In the genomic region with DNA sequence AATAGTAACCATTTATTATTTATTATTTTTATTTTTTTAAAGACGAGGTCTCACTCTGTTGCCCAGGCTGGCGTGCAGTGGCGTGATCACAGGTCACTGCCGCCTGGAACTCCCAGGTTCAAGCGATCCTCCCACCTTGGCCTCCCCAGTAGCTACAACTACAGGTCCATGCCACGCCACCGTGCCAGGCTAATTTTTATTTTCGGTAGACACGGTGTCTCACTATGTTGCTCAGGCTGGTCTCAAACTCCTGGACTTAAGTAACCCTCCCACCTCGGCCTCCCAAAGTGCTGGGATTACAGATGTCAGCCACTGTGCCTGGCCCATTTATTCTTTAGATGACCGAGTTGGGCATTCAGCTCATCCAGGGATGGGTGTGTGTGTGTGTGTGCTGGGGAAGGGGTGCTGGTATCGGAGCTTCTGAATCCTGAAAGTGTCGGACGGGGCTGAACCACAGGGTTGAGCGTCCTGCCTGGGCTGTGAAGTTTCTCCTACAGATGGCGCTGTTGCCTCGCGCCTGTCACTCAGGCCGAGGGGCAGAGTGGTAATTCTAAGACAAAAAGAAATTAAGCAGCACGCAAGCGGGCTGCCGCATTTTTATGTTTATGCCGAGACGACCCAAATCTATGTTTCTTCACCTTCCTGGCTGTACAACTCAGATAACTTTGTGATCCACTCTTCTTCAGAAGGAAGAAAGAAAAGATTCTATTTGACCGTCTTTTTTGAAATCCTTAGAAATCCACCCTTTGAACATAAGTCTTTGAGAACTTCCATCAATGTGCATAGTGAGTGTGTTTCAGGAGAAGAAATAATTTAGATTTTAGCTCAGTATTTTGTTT, we compare ENCODE assay signal across 8 cellular contexts.
A peak's percentile ranks its signal among the peaks of the same experiment; 100 is the strongest.
DNase-seq lines count a peak whose midpoint lies in the region; ATAC-seq and TF ChIP-seq lines count a peak whose summit lies in the region.

No MANE protein-coding gene starts in this region.

- H3K27ac ChIP-seq in H9 (ENCODE audit: insufficient read length, low read depth, low read length) (no peak overlapping the region), lung (ENCODE audit: low read depth in 1 of 2, low read length in 1 of 2) (no peak overlapping the region)

- no peak overlapping the region for H2BK5ac ChIP-seq in H9 (ENCODE audit: insufficient read length, low read length)

- no peaks in the 10 kb centered on the region for H3K9me3 ChIP-seq in H9 (ENCODE audit: control insufficient read depth, low read depth, low read length)
- no peaks in the 10 kb centered on the region for H3K9me3 ChIP-seq in lung (ENCODE audit: control insufficient read depth in 2 of 2, insufficient read depth in 1 of 2, low read length in 1 of 2)

- no peak overlapping the region for H2AFZ ChIP-seq in H9 (ENCODE audit: low read length)

- no peak overlapping the region for H2AK5ac ChIP-seq in H9 (ENCODE audit: insufficient read length, low read length)

- no peaks in the 10 kb centered on the region for H3K36me3 Mint-ChIP-seq in H9 (ENCODE audit: insufficient read depth in 1 of 3, low read depth in 3 of 3)

- peaks cover 24% of the 10 kb centered on the region for H3K27me3 Mint-ChIP-seq in H9 (ENCODE audit: low read depth)

- H4K5ac ChIP-seq in H9 (ENCODE audit: insufficient read length, low read depth, low read length) = no peak overlapping the region

- no peak overlapping the region for H3K23ac ChIP-seq in H9 (ENCODE audit: insufficient read length, low read depth, low read length)

- no peak overlapping the region for H3K4ac ChIP-seq in H9 (ENCODE audit: low read depth, low read length)

- H3K18ac ChIP-seq in H9 (ENCODE audit: insufficient read length, low read depth, low read length) = no peak overlapping the region

- no peaks in the 10 kb centered on the region; the same call in 1 of the 2 replicates for H3K4me1 ChIP-seq in H9 (ENCODE audit: insufficient read depth, low read length)
- peaks cover 0 to 3% of the 10 kb centered on the region in 2 donors for H3K4me1 ChIP-seq in lung (ENCODE audit: control insufficient read depth in 2 of 2, insufficient read depth in 2 of 2, low read length in 2 of 2)

- H2BK12ac ChIP-seq in H9 (ENCODE audit: insufficient read length, low read depth, low read length) = no peak overlapping the region

- H2BK20ac ChIP-seq in H9 (ENCODE audit: low read depth, low read length, poor library complexity, severe bottlenecking) = no peak overlapping the region

- no peaks in the 10 kb centered on the region for H3K79me2 ChIP-seq in H9 (ENCODE audit: insufficient read depth, low read length)

- peaks cover 3% of the 10 kb centered on the region for H3K23me2 ChIP-seq in H9 (ENCODE audit: insufficient read length, low read depth, low read length, poor library complexity, severe bottlenecking)

- no peaks in the 10 kb centered on the region for H3K79me1 ChIP-seq in H9 (ENCODE audit: insufficient read depth, low read depth, low read length, poor library complexity, severe bottlenecking)

- H3K56ac ChIP-seq in H9 (ENCODE audit: insufficient read length, low read depth, low read length) = no peak overlapping the region

- DNase-seq in D341Med (ENCODE audit: low spot score) = peak; percentile 83
- DNase-seq in H9 = peak; percentile 78
- DNase-seq in NCI-H2227 treated with DMSO at 0.1 percent for 48 hours (lab: John Stamatoyannopoulos, UW) = peak; percentile 49
- peak; percentile 13 to 29 for DNase-seq in activated CD4-positive, alpha-beta T cell treated with anti-CD3 and anti-CD28 coated beads, Interleukin-2, amount 50 U/mL, for 24 hours (ENCODE audit: low read depth in 1 of 2, low spot score in 1 of 2)
- DNase-seq in ecto neural progenitor cell (ENCODE audit: low spot score) = peak; percentile 84
- peak; percentile 62 for DNase-seq in lung (ENCODE audit: low spot score)
- peak; percentile 33 for DNase-seq in stimulated activated CD8-positive, alpha-beta memory T cell treated with anti-CD3 and anti-CD28 coated beads, Interleukin-15, amount 100 ng/mL, for 1 hour (ENCODE audit: low read depth)
- no peak for DNase-seq in NK-92 treated with Interleukin-12 subunit alpha and Interleukin-12 subunit beta, amount 100 ng/mL, for 24 hours (lab: John Stamatoyannopoulos, UW)

- H4K91ac ChIP-seq in H9 (ENCODE audit: insufficient read length, low read depth, low read length) = no peak overlapping the region

- no CpG with 5 or more reads among the region's 25 CpGs for WGBS in H9 (ENCODE audit: extremely low coverage, insufficient read length, low lambda C conversion rate)
- 36 to 39% methylated on average over 25 of the region's 25 CpGs for WGBS in lung, 2 donors

- no peak overlapping the region for H3K4me3 ChIP-seq in lung

- no peaks in the 10 kb centered on the region; a peak in 1 of 5 replicates for H3K9me3 Mint-ChIP-seq in H9

- H3K4me3 Mint-ChIP-seq in H9 = no peak overlapping the region

- H4K20me1 ChIP-seq in H9 (ENCODE audit: control insufficient read depth, insufficient read depth, insufficient read length) = no peaks in the 10 kb centered on the region

- H3K27ac Mint-ChIP-seq in H9 = no peak overlapping the region

- no peak overlapping the region for H3K9ac ChIP-seq in H9 (ENCODE audit: extremely low read depth, insufficient read length, low read length)

- no peak overlapping the region for H3K14ac ChIP-seq in H9 (ENCODE audit: insufficient read depth, low read length)

- peak; percentile 92 for TF ChIP-seq CTCF in H9 (conservative IDR thresholded peaks at IDR 0.05)
- TF ChIP-seq CTCF in lung (IDR thresholded peaks at IDR 0.05; ENCODE audit: control extremely low read depth, extremely low read depth) = peak; percentile 65

- H3K27me3 ChIP-seq in H9 (ENCODE audit: insufficient read depth, low read length) (no peaks in the 10 kb centered on the region; the same call in 1 of the 2 replicates), lung (ENCODE audit: control insufficient read depth, insufficient read depth) (no peaks in the 10 kb centered on the region)

- peaks cover 12% of the 10 kb centered on the region in 2 experiments for H3K4me1 Mint-ChIP-seq in H9

- H3T11ph ChIP-seq in H9 (ENCODE audit: low read length) = no peak overlapping the region

- no peak overlapping the region for H2BK15ac ChIP-seq in H9 (ENCODE audit: low read depth, low read length)

- H3K4me2 ChIP-seq in H9 (ENCODE audit: insufficient read depth, insufficient read length, low read length) = no peak overlapping the region

- no peak overlapping the region for H2BK120ac ChIP-seq in H9 (ENCODE audit: low read depth, low read length, poor library complexity, severe bottlenecking)

- H3K36me3 ChIP-seq in lung (ENCODE audit: control insufficient read depth in 2 of 2, insufficient read depth in 2 of 2, low read length in 2 of 2) = no peaks in the 10 kb centered on the region

- no peak for ATAC-seq in lung (ENCODE audit: insufficient read depth, low FRiP score)

- H4K8ac ChIP-seq in H9 (replicated peaks; ENCODE audit: insufficient read length, low read depth, low read length) = no peak overlapping the region
